18 cellular contexts compared by ENCODE assay signal in the genomic region with DNA sequence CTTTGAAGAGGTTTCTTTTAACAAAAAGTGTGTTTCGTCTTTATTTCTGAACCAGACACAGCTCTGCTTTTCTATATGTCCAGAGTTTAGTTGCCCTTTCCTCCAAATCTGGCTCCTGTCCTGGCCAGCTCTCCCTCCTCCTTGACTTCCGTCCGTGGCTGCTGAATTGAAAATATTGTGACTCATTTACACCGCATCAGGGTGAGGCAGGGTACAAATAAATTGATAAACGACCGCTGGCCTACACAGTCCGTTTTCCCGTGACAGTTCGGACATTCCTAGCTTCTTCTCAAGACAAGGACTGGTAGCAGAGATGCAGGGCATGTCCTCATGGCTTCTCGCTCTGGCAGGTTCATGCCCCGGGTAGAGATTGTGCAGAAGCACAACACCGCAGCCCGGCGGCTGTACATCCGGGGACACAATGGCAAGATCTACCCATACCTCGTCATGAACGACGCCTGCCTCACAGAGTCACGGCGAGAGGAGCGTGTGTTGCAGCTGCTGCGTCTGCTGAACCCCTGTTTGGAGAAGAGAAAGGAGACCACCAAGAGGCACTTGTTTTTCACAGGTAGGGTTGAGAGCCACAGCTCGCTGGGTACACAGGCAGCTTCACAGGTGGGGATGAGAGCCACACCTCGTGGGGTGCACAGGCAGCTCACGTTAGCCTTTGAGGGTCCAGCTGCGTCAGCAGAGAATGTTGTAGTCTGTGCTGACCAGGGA.
DNase-seq lines count a peak whose midpoint lies in the region; ATAC-seq and TF ChIP-seq lines count a peak whose summit lies in the region.
"Had no signal": no experiment of that assay in that cellular context is flagged by ENCODE, and none has a peak within 500 bp of the region (broad histone marks: within the 10 kb centered on the region; RNA-seq: fewer than 3 reads in every experiment).

No MANE protein-coding gene starts in this region.

- TF ChIP-seq CTCF in GM10248 (IDR thresholded peaks at IDR 0.05; ENCODE audit: control extremely low read depth, extremely low read depth, low read depth, missing control alignments), result no peak
- TF ChIP-seq CTCF in endothelial cell (IDR thresholded peaks at IDR 0.05; ENCODE audit: unreplicated experiment), result no peak
- no peak for TF ChIP-seq CTCF in osteocyte (IDR thresholded peaks at IDR 0.05)

- POLR2A ChIA-PET in GM10248 (lab: Yijun Ruan, JAX), result no interaction called here

- H3K27me3 Mint-ChIP-seq in endothelial cell (ENCODE audit: unreplicated experiment) (peaks cover 11% of the 10 kb centered on the region), osteocyte (ENCODE audit: unreplicated experiment) (no peaks in the 10 kb centered on the region)
- H3K27me3 Mint-ChIP-seq in effector memory CD8-positive, alpha-beta T cell, result no peaks in the 10 kb centered on the region
- H3K27me3 Mint-ChIP-seq: activated CD4-positive, alpha-beta T cell treated with anti-CD3 and anti-CD28 coated beads for 36 hours had no signal

- peak; percentile 27 for DNase-seq in AG20443 (ENCODE audit: low spot score)
- peak; percentile 10 for DNase-seq in GM10248 (ENCODE audit: extremely low spot score)
- no peak for DNase-seq in endothelial cell (ENCODE audit: low spot score)
- peak; percentile 54 for DNase-seq in osteocyte (ENCODE audit: extremely low spot score, unreplicated experiment)
- no peak for DNase-seq in effector memory CD8-positive, alpha-beta T cell
- DNase-seq in MV-4-11 (lab: John Stamatoyannopoulos, UW), result no peak
- DNase-seq: activated CD4-positive, alpha-beta T cell treated with anti-CD3 and anti-CD28 coated beads for 36 hours; activated naive CD4-positive, alpha-beta T cell treated with anti-CD3 and anti-CD28 coated beads for 36 hours; colonic mucosa; EL; foreskin melanocyte; KBM-7; kidney; mesendoderm; NCI-H2029 treated with DMSO at 0.1 percent for 48 hours; RPMI8226 had no signal

- H3K9me3 Mint-ChIP-seq in endothelial cell (ENCODE audit: unreplicated experiment) (no peaks in the 10 kb centered on the region), osteocyte (ENCODE audit: unreplicated experiment) (no peaks in the 10 kb centered on the region)
- no peaks in the 10 kb centered on the region for H3K9me3 Mint-ChIP-seq in effector memory CD8-positive, alpha-beta T cell
- H3K9me3 Mint-ChIP-seq: activated naive CD4-positive, alpha-beta T cell treated with anti-CD3 and anti-CD28 coated beads for 36 hours had no signal

- peaks cover 43% of the 10 kb centered on the region for H3K36me3 Mint-ChIP-seq in endothelial cell (ENCODE audit: low read depth, unreplicated experiment)
- peaks cover 36% of the 10 kb centered on the region for H3K36me3 Mint-ChIP-seq in osteocyte (ENCODE audit: unreplicated experiment)
- H3K36me3 Mint-ChIP-seq in effector memory CD8-positive, alpha-beta T cell (ENCODE audit: insufficient read depth), result peaks cover 74% of the 10 kb centered on the region

- H3K4me3 Mint-ChIP-seq in endothelial cell (ENCODE audit: unreplicated experiment) (peak overlapping the region; percentile 27), osteocyte (ENCODE audit: unreplicated experiment) (no peak overlapping the region)
- no peak overlapping the region for H3K4me3 Mint-ChIP-seq in effector memory CD8-positive, alpha-beta T cell
- H3K4me3 Mint-ChIP-seq: activated CD4-positive, alpha-beta T cell treated with anti-CD3 and anti-CD28 coated beads for 36 hours; activated naive CD4-positive, alpha-beta T cell treated with anti-CD3 and anti-CD28 coated beads for 36 hours had no signal

- no peak for ATAC-seq in effector memory CD8-positive, alpha-beta T cell (replicated peaks)
- ATAC-seq in GM18870 (IDR thresholded peaks at IDR 0.05; ENCODE audit: unreplicated experiment) (no peak), GM18858 (IDR thresholded peaks at IDR 0.05; ENCODE audit: unreplicated experiment) (no peak)
- ATAC-seq: activated CD4-positive, alpha-beta T cell treated with anti-CD3 and anti-CD28 coated beads for 36 hours had no signal

- H3K27ac Mint-ChIP-seq in endothelial cell (ENCODE audit: unreplicated experiment) (no peak overlapping the region), osteocyte (ENCODE audit: unreplicated experiment) (no peak overlapping the region)
- H3K27ac Mint-ChIP-seq in effector memory CD8-positive, alpha-beta T cell, result peak overlapping the region in 1 of 2 donors; percentile 52
- H3K27ac Mint-ChIP-seq: activated CD4-positive, alpha-beta T cell treated with anti-CD3 and anti-CD28 coated beads for 36 hours; activated naive CD4-positive, alpha-beta T cell treated with anti-CD3 and anti-CD28 coated beads for 36 hours had no signal

- H3K4me1 Mint-ChIP-seq in endothelial cell (ENCODE audit: unreplicated experiment) (no peaks in the 10 kb centered on the region), osteocyte (ENCODE audit: unreplicated experiment) (peaks cover 5% of the 10 kb centered on the region)
- peaks cover 0 to 3% of the 10 kb centered on the region in 2 donors for H3K4me1 Mint-ChIP-seq in effector memory CD8-positive, alpha-beta T cell (ENCODE audit: low read depth in 2 of 2)
- H3K4me1 Mint-ChIP-seq: activated CD4-positive, alpha-beta T cell treated with anti-CD3 and anti-CD28 coated beads for 36 hours had no signal

- CTCF ChIA-PET in GM10248 (lab: Yijun Ruan, JAX), result interaction anchor here (1.1 to 2.2 kb wide), 5 partner anchors 10 to 20 kb away, joined by 3 to 6 read pairs (median 3); no protein-coding TSS in a partner anchor

Comparison
In these comparisons a context has a peak if more than half of its experiments do, and no peak if none do; other contexts are left out.
1. DNase-seq: peak in AG20443 (single experiment), GM10248 (single experiment) and osteocyte (single experiment); none in endothelial cell (single experiment), effector memory CD8-positive, alpha-beta T cell (0 of 3) and MV-4-11 (single experiment).